11 cellular contexts compared by ENCODE assay signal in the genomic region with DNA sequence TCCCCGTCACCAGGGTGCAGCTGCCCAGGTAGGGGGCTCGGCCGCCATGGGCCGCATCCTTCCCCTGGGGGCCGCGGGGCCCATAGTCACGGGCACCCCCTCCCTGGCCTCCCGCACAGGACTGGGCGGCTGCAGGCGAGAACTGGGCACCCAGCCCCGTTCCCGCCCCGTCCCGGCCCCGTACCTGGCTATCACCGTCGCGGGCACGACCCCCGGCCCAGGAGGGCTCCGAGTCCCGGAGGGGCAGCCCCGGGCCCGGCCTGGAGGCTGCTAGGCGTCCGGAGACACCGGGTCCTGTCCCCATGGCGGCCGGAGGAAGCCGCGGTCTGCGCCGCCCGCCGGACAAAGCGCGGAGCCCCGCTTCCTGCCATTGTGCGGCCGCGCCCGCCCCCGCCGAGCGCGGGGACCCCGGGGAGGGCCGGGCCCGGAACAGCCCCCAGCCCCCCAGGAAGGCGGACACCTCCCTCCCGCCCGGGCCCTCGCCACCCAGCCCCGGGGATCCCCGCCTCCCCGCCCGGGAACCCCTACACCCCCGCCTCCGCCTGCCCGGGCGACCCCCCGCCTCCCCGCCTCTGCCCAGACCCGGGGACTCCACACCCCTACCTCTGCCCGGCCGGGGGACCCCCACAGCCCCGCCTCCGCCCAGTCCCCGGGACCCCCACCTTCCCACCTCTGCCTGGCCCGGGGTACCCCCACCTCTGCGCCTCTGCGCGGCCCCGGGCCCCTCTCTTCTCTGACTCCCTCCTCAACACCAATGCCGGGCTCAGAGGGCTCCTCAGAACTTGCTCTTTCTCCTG. TPM values are rescaled to one million over a fixed set of nuclear protein-coding genes. Genes with fewer than 3 reads are reported as not detected.
DNase-seq lines count a peak whose midpoint lies in the region; ATAC-seq and TF ChIP-seq lines count a peak whose summit lies in the region.
"Had no signal": no experiment of that assay in that cellular context is flagged by ENCODE, and none has a peak within 500 bp of the region (broad histone marks: within the 10 kb centered on the region; RNA-seq: fewer than 3 reads in every experiment).

No MANE protein-coding gene starts in this region.

- DNase-seq in AG04450 (ENCODE audit: low read depth, low spot score): no peak
- no peak for DNase-seq in Peyer's patch
- no peak for DNase-seq in fibroblast of lung (ENCODE audit: low read depth in 2 of 2)
- DNase-seq in neural crest cell (ENCODE audit: low read depth, low spot score): no peak
- DNase-seq in MV-4-11 (lab: John Stamatoyannopoulos, UW): no peak
- DNase-seq in erythroblast (lab: John Stamatoyannopoulos, UW): no peak
- no peak for DNase-seq in activated CD8-positive, alpha-beta T cell treated with anti-CD3 and anti-CD28 coated beads, Interleukin-2, amount 10 ng/mL, durations not matched to agents 7 days and 5 days
- DNase-seq: activated CD4-positive, alpha-beta T cell treated with anti-CD3 and anti-CD28 coated beads for 36 hours; central memory CD4-positive, alpha-beta T cell; COR-L47 had no signal

- H3K27ac ChIP-seq in AG04450 (ENCODE audit: low read depth, low read length) (no peak overlapping the region), Peyer's patch (peak overlapping the region in 1 of 4 donors; percentile 11), fibroblast of lung (ENCODE audit: insufficient read depth, low read length) (no peak overlapping the region)

- H3K9me3 ChIP-seq in AG04450 (ENCODE audit: control insufficient read depth, insufficient read depth, low read length) (no peaks in the 10 kb centered on the region; the same call in 1 of the 2 replicates), Peyer's patch (no peaks in the 10 kb centered on the region), fibroblast of lung (ENCODE audit: control insufficient read depth, insufficient read depth, low read depth, low read length) (no peaks in the 10 kb centered on the region)

- no peaks in the 10 kb centered on the region for H3K36me3 ChIP-seq in Peyer's patch
- no peaks in the 10 kb centered on the region for H3K36me3 ChIP-seq in fibroblast of lung (ENCODE audit: control insufficient read depth, insufficient read depth, low read length)

- H3K4me1 ChIP-seq in Peyer's patch: peaks cover 0 to 34% (median 10%) of the 10 kb centered on the region in 4 donors
- H3K4me1 ChIP-seq in fibroblast of lung (ENCODE audit: control insufficient read depth, extremely low read depth, insufficient read depth, low read length): no peaks in the 10 kb centered on the region

- TF ChIP-seq CTCF in AG04450 (IDR thresholded peaks at IDR 0.05; ENCODE audit: low read depth, low read length) (no peak), Peyer's patch (IDR thresholded peaks at IDR 0.05) (no peak), fibroblast of lung (conservative IDR thresholded peaks at IDR 0.05 in 1 of 2, IDR thresholded peaks at IDR 0.05 in 1 of 2; ENCODE audit: low read depth in 1 of 2, low read length in 2 of 2) (no peak), neural crest cell (conservative IDR thresholded peaks at IDR 0.05) (no peak)

- no peak overlapping the region for H3K27ac Mint-ChIP-seq in neural crest cell (ENCODE audit: unreplicated experiment)
- no peak overlapping the region for H3K27ac Mint-ChIP-seq in activated CD8-positive, alpha-beta T cell treated with anti-CD3 and anti-CD28 coated beads, Interleukin-2, amount 10 ng/mL, durations not matched to agents 7 days and 5 days
- H3K27ac Mint-ChIP-seq: activated CD4-positive, alpha-beta T cell treated with anti-CD3 and anti-CD28 coated beads for 36 hours had no signal

- H3K4me1 Mint-ChIP-seq in neural crest cell: peaks cover 16% of the 10 kb centered on the region
- peaks cover 11% of the 10 kb centered on the region for H3K4me1 Mint-ChIP-seq in activated CD8-positive, alpha-beta T cell treated with anti-CD3 and anti-CD28 coated beads, Interleukin-2, amount 10 ng/mL, durations not matched to agents 7 days and 5 days (ENCODE audit: low read depth)

- no peaks in the 10 kb centered on the region for H4K20me1 ChIP-seq in fibroblast of lung (ENCODE audit: control insufficient read depth, extremely low read depth, insufficient read depth, low read length)

- H2AFZ ChIP-seq in fibroblast of lung (ENCODE audit: low read length): no peak overlapping the region

- TF ChIP-seq POLR2A in Peyer's patch (IDR thresholded peaks at IDR 0.05) (no peak), erythroblast (IDR thresholded peaks at IDR 0.05; ENCODE audit: low read length) (no peak)

- CTCF ChIA-PET in AG04450 (lab: Charles Lee): interaction anchor here (0.6 to 3.5 kb wide), 18 partner anchors 8 to 255 kb away, joined by 3 to 25 read pairs (median 4); a partner anchor contains a TSS
- CTCF ChIA-PET in activated CD8-positive, alpha-beta T cell treated with anti-CD3 and anti-CD28 coated beads, Interleukin-2, amount 10 ng/mL, durations not matched to agents 7 days and 5 days (lab: Charles Lee): interaction anchor here (1.0 to 6.8 kb wide), 5 partner anchors 38 to 161 kb away, joined by 3 to 60 read pairs (median 13); a partner anchor contains a TSS

- H3K4me2 ChIP-seq in fibroblast of lung (ENCODE audit: extremely low read depth, insufficient read depth, low read length): peak overlapping the region; percentile 25

- H3K9ac ChIP-seq in fibroblast of lung (ENCODE audit: insufficient read depth, low read length): no peak overlapping the region

- POLR2A ChIA-PET in AG04450 (lab: Yijun Ruan, JAX): no interaction called here
- POLR2A ChIA-PET in activated CD8-positive, alpha-beta T cell treated with anti-CD3 and anti-CD28 coated beads, Interleukin-2, amount 10 ng/mL, durations not matched to agents 7 days and 5 days (lab: Charles Lee): no interaction called here

- H3K9me3 Mint-ChIP-seq in neural crest cell: no peaks in the 10 kb centered on the region
- no peaks in the 10 kb centered on the region for H3K9me3 Mint-ChIP-seq in activated CD8-positive, alpha-beta T cell treated with anti-CD3 and anti-CD28 coated beads, Interleukin-2, amount 10 ng/mL, durations not matched to agents 7 days and 5 days (ENCODE audit: insufficient read depth)

- H3K79me2 ChIP-seq in fibroblast of lung (ENCODE audit: control insufficient read depth, insufficient read depth, low read length): no peaks in the 10 kb centered on the region

- no peaks in the 10 kb centered on the region for H3K27me3 ChIP-seq in AG04450 (ENCODE audit: control insufficient read depth, insufficient read depth, low read length)
- peaks cover 0 to 16% of the 10 kb centered on the region in 2 donors for H3K27me3 ChIP-seq in Peyer's patch
- peaks cover 16% of the 10 kb centered on the region for H3K27me3 ChIP-seq in fibroblast of lung (ENCODE audit: control insufficient read depth, insufficient read depth, low read length)

- no peak for ATAC-seq in GM18520 (IDR thresholded peaks at IDR 0.05; ENCODE audit: unreplicated experiment)
- ATAC-seq in activated CD8-positive, alpha-beta T cell treated with anti-CD3 and anti-CD28 coated beads, Interleukin-2, amount 10 ng/mL, durations not matched to agents 7 days and 5 days: no peak
- ATAC-seq: activated CD4-positive, alpha-beta T cell treated with anti-CD3 and anti-CD28 coated beads for 36 hours had no signal

- H3K4me3 Mint-ChIP-seq in neural crest cell: peak overlapping the region; percentile 74
- no peak overlapping the region for H3K4me3 Mint-ChIP-seq in activated CD8-positive, alpha-beta T cell treated with anti-CD3 and anti-CD28 coated beads, Interleukin-2, amount 10 ng/mL, durations not matched to agents 7 days and 5 days
- H3K4me3 Mint-ChIP-seq: activated CD4-positive, alpha-beta T cell treated with anti-CD3 and anti-CD28 coated beads for 36 hours had no signal

- no peaks in the 10 kb centered on the region for H3K27me3 Mint-ChIP-seq in neural crest cell (ENCODE audit: low read depth)
- peaks cover 35% of the 10 kb centered on the region for H3K27me3 Mint-ChIP-seq in activated CD8-positive, alpha-beta T cell treated with anti-CD3 and anti-CD28 coated beads, Interleukin-2, amount 10 ng/mL, durations not matched to agents 7 days and 5 days (ENCODE audit: low read depth)

- no peaks in the 10 kb centered on the region for H3K36me3 Mint-ChIP-seq in neural crest cell (ENCODE audit: low read depth)
- H3K36me3 Mint-ChIP-seq in activated CD8-positive, alpha-beta T cell treated with anti-CD3 and anti-CD28 coated beads, Interleukin-2, amount 10 ng/mL, durations not matched to agents 7 days and 5 days (ENCODE audit: low read depth): no peaks in the 10 kb centered on the region

- H3K4me3 ChIP-seq in AG04450 (ENCODE audit: low read depth, low read length) (peak overlapping the region; percentile 63), Peyer's patch (peak overlapping the region; percentile 18 to 54 (median 40)), fibroblast of lung (replicated peaks in 1 of 4; ENCODE audit: control extremely low read depth in 1 of 4, insufficient read depth in 1 of 4, low read depth in 3 of 4, low read length in 4 of 4) (peak overlapping the region in 2 of 4 experiments; percentile 32 to 33)

RNA-seq across cellular contexts. Expression of a gene that starts 6.1 kb away (rescaled TPM):
- polyA plus RNA-seq in AG04450 (2011; rRNA removed) (4.2 and 5.4 TPM in 2 replicates), fibroblast of lung (0.42 and 0.79 TPM in 2 replicates)
- polyA minus RNA-seq in AG04450 (2011; rRNA and poly(A)+ RNA removed): 4.5 and 5.0 TPM in 2 replicates
- total RNA-seq in Peyer's patch (10 to 100 TPM; 17.7 to 56.9 (median 45.4) TPM), fibroblast of lung (1.3 and 3.3 TPM in 2 replicates), neural crest cell (28.9 and 31.7 TPM in 2 replicates)
- 0.98 and 2.2 TPM in 2 replicates for polyA plus RNA-seq in fibroblast of lung (2012)
- polyA minus RNA-seq in fibroblast of lung (ENCODE audit: low replicate concordance): 0.56 and 1.6 TPM in 2 replicates
- total RNA-seq in activated CD8-positive, alpha-beta T cell treated with anti-CD3 and anti-CD28 coated beads, Interleukin-2, amount 10 ng/mL, durations not matched to agents 7 days and 5 days: 1 to 10 TPM; 2.2 to 2.8 TPM

RNA-seq across cellular contexts. Expression of a gene that starts 19.4 kb away (rescaled TPM):
- polyA plus RNA-seq in AG04450 (2011; rRNA removed): 2.7 and 3.3 TPM in 2 replicates
- polyA minus RNA-seq in AG04450 (2011; rRNA and poly(A)+ RNA removed): 1.5 and 2.4 TPM in 2 replicates
- 10 to 100 TPM; 31.0 to 88.4 (median 61.5) TPM for total RNA-seq in Peyer's patch
- 0.51 and 1.5 TPM in 2 replicates for total RNA-seq in fibroblast of lung
- polyA plus RNA-seq in fibroblast of lung: 0.24 and 0.37 TPM in 2 replicates
- polyA plus RNA-seq in fibroblast of lung (2012): 0.19 and 1.0 TPM in 2 replicates
- 0.26 TPM in 1 of 2 replicates, not detected in the other for polyA minus RNA-seq in fibroblast of lung (ENCODE audit: low replicate concordance)
- total RNA-seq in neural crest cell: 23.4 and 26.1 TPM in 2 replicates
- 10 to 100 TPM; 47.7 to 55.8 TPM for total RNA-seq in activated CD8-positive, alpha-beta T cell treated with anti-CD3 and anti-CD28 coated beads, Interleukin-2, amount 10 ng/mL, durations not matched to agents 7 days and 5 days
